1 cellular context compared by ENCODE assay signal in the genomic region with DNA sequence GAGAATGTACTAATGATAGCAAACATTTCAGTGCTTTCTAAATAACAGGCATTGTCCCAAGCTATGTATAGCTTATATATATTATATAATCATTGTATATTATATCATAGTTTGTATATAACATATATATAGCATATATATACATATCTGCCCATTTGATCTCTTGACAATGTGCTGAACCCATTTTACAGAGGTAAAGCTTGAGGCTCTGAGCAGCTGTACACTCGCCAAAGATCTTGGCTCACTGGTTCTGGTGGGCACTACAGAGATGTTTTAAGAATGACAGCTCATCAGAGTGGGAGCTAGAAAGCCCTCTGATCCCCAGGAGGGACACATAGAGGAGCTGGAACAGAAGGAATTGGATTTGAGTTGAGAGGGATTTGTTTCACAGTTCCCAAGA.
TF ChIP-seq lines count a peak whose summit lies in the region.

No MANE protein-coding gene starts in this region.

TF ChIP-seq in K562, 482 proteins besides CTCF, POLR2A, EP300 and RAD21:
- TF ChIP-seq CBX5 (IDR thresholded peaks at IDR 0.05; ENCODE audit: borderline replicate concordance, low read depth): no peak
- TF ChIP-seq, protein P1, sequence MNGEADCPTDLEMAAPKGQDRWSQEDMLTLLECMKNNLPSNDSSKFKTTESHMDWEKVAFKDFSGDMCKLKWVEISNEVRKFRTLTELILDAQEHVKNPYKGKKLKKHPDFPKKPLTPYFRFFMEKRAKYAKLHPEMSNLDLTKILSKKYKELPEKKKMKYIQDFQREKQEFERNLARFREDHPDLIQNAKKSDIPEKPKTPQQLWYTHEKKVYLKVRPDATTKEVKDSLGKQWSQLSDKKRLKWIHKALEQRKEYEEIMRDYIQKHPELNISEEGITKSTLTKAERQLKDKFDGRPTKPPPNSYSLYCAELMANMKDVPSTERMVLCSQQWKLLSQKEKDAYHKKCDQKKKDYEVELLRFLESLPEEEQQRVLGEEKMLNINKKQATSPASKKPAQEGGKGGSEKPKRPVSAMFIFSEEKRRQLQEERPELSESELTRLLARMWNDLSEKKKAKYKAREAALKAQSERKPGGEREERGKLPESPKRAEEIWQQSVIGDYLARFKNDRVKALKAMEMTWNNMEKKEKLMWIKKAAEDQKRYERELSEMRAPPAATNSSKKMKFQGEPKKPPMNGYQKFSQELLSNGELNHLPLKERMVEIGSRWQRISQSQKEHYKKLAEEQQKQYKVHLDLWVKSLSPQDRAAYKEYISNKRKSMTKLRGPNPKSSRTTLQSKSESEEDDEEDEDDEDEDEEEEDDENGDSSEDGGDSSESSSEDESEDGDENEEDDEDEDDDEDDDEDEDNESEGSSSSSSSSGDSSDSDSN (IDR thresholded peaks at IDR 0.05; ENCODE audit: borderline replicate concordance in 1 of 2, low read depth in 2 of 2, low read length in 2 of 2): no peak
- TF ChIP-seq CEBPB (tag; IDR thresholded peaks at IDR 0.05): no peak
- TF ChIP-seq RBM25 (IDR thresholded peaks at IDR 0.05; ENCODE audit: low read depth, low read length, severe bottlenecking): peak; percentile 56
- no peak for TF ChIP-seq SMARCA4 (IDR thresholded peaks at IDR 0.05)
- TF ChIP-seq, protein P2, sequence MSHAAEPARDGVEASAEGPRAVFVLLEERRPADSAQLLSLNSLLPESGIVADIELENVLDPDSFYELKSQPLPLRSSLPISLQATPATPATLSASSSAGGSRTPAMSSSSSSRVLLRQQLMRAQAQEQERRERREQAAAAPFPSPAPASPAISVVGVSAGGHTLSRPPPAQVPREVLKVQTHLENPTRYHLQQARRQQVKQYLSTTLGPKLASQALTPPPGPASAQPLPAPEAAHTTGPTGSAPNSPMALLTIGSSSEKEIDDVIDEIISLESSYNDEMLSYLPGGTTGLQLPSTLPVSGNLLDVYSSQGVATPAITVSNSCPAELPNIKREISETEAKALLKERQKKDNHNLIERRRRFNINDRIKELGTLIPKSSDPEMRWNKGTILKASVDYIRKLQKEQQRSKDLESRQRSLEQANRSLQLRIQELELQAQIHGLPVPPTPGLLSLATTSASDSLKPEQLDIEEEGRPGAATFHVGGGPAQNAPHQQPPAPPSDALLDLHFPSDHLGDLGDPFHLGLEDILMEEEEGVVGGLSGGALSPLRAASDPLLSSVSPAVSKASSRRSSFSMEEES (CRISPR knock-in tag; IDR thresholded peaks at IDR 0.05): no peak
- TF ChIP-seq BCL6 (CRISPR knock-in tag; IDR thresholded peaks at IDR 0.05): no peak
- no peak for TF ChIP-seq ZNF23 (CRISPR knock-in tag; IDR thresholded peaks at IDR 0.05)
- TF ChIP-seq, protein P3, sequence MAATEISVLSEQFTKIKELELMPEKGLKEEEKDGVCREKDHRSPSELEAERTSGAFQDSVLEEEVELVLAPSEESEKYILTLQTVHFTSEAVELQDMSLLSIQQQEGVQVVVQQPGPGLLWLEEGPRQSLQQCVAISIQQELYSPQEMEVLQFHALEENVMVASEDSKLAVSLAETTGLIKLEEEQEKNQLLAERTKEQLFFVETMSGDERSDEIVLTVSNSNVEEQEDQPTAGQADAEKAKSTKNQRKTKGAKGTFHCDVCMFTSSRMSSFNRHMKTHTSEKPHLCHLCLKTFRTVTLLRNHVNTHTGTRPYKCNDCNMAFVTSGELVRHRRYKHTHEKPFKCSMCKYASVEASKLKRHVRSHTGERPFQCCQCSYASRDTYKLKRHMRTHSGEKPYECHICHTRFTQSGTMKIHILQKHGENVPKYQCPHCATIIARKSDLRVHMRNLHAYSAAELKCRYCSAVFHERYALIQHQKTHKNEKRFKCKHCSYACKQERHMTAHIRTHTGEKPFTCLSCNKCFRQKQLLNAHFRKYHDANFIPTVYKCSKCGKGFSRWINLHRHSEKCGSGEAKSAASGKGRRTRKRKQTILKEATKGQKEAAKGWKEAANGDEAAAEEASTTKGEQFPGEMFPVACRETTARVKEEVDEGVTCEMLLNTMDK (IDR thresholded peaks at IDR 0.05; ENCODE audit: borderline replicate concordance, insufficient read depth, low read depth, low read length, poor library complexity, severe bottlenecking): no peak
- TF ChIP-seq, protein P4, sequence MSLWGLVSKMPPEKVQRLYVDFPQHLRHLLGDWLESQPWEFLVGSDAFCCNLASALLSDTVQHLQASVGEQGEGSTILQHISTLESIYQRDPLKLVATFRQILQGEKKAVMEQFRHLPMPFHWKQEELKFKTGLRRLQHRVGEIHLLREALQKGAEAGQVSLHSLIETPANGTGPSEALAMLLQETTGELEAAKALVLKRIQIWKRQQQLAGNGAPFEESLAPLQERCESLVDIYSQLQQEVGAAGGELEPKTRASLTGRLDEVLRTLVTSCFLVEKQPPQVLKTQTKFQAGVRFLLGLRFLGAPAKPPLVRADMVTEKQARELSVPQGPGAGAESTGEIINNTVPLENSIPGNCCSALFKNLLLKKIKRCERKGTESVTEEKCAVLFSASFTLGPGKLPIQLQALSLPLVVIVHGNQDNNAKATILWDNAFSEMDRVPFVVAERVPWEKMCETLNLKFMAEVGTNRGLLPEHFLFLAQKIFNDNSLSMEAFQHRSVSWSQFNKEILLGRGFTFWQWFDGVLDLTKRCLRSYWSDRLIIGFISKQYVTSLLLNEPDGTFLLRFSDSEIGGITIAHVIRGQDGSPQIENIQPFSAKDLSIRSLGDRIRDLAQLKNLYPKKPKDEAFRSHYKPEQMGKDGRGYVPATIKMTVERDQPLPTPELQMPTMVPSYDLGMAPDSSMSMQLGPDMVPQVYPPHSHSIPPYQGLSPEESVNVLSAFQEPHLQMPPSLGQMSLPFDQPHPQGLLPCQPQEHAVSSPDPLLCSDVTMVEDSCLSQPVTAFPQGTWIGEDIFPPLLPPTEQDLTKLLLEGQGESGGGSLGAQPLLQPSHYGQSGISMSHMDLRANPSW (CRISPR knock-in tag; IDR thresholded peaks at IDR 0.05): no peak
- no peak for TF ChIP-seq CTBP1 (IDR thresholded peaks at IDR 0.05; ENCODE audit: borderline replicate concordance)
- TF ChIP-seq BCOR (IDR thresholded peaks at IDR 0.05): peak; percentile 36; the same call in 1 of the 2 replicates
- no peak for TF ChIP-seq ZNF586 (CRISPR knock-in tag; conservative IDR thresholded peaks at IDR 0.05)
- no peak for TF ChIP-seq ZNF384 (IDR thresholded peaks at IDR 0.05; ENCODE audit: low read depth, low read length)
TF ChIP-seq in K562: peak in this region for 2.
